1 cellular context compared by ENCODE assay signal in the genomic region with DNA sequence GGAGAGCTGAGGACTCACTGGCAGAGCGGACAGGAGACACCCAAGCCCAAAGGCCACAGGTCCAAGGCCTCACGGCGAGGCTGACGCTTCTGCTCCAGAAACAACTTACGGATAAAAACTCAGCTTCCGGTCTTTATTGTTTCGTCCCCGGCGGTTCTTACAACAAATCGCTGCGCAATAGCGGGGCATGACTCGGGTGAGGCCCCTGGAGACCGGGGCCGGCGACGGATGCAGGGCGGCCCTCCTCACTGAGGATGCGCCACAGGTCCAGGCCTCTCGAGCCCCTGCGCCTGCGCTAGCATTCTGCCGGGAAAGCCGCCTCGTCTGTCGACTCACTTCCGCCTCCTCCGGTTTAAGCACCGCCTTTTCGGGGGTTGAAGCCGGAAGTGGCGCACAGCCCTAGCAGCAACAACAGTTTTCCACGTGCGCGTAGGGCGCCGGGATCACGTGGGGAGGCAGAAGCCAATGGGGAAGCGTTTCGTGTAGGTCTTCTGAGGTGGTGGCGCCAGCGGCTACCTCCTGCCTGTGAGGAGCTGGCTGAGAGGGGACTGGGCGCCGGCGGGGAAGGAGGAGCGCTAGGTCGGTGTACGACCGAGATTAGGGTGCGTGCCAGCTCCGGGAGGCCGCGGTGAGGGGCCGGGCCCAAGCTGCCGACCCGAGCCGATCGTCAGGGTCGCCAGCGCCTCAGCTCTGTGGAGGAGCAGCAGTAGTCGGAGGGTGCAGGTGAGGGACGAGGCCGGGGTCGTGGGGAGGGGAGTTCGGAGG.
A peak's percentile ranks its signal among the peaks of the same experiment; 100 is the strongest.
TF ChIP-seq lines count a peak whose summit lies in the region.

A gene (plus strand): TSS at position 494 of the 765 bp plus-strand sequence. CDS start 1,853 bp downstream, outside the sequence.
A gene with protein sequence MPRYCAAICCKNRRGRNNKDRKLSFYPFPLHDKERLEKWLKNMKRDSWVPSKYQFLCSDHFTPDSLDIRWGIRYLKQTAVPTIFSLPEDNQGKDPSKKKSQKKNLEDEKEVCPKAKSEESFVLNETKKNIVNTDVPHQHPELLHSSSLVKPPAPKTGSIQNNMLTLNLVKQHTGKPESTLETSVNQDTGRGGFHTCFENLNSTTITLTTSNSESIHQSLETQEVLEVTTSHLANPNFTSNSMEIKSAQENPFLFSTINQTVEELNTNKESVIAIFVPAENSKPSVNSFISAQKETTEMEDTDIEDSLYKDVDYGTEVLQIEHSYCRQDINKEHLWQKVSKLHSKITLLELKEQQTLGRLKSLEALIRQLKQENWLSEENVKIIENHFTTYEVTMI (minus strand): TSS at position 326 of the 765 bp plus-strand sequence. CDS start 137 bp downstream, at position 189.

TF ChIP-seq in GM12878, 131 proteins besides CTCF, POLR2A, EP300 and RAD21 (continued from another document and continues in another):
- TF ChIP-seq, protein P1, sequence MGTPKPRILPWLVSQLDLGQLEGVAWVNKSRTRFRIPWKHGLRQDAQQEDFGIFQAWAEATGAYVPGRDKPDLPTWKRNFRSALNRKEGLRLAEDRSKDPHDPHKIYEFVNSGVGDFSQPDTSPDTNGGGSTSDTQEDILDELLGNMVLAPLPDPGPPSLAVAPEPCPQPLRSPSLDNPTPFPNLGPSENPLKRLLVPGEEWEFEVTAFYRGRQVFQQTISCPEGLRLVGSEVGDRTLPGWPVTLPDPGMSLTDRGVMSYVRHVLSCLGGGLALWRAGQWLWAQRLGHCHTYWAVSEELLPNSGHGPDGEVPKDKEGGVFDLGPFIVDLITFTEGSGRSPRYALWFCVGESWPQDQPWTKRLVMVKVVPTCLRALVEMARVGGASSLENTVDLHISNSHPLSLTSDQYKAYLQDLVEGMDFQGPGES (IDR thresholded peaks at IDR 0.05): peak; percentile 30; the same call in 1 of the 2 replicates
- TF ChIP-seq RBBP5 (conservative IDR thresholded peaks at IDR 0.05) (no peak), RFX5 (IDR thresholded peaks at IDR 0.05; ENCODE audit: low read depth, low read length) (no peak), RB1 (IDR thresholded peaks at IDR 0.05; ENCODE audit: borderline replicate concordance) (peak; percentile 37; the same call in 1 of the 2 replicates), DPF2 (IDR thresholded peaks at IDR 0.05) (peak; percentile 10; the same call in 1 of the 2 replicates), CREM (IDR thresholded peaks at IDR 0.05; ENCODE audit: low read depth) (peak; percentile 88), CHD1 (IDR thresholded peaks at IDR 0.05; ENCODE audit: low read depth, low read length) (no peak), KLF5 (IDR thresholded peaks at IDR 0.05; ENCODE audit: partially characterized antibody) (peak; percentile 84), POU2F2 (IDR thresholded peaks at IDR 0.05; ENCODE audit: borderline replicate concordance, low read depth, low read length) (peak; percentile 75; the same call in 2 of the 3 replicates), MTA2 (IDR thresholded peaks at IDR 0.05; ENCODE audit: low read depth) (no peak), NFYA (IDR thresholded peaks at IDR 0.05; ENCODE audit: borderline replicate concordance, low read depth, low read length) (no peak), HDGF (IDR thresholded peaks at IDR 0.05) (peak; percentile 66; the same call in 1 of the 2 replicates), PAX8 (IDR thresholded peaks at IDR 0.05) (no peak), ETV6 (conservative IDR thresholded peaks at IDR 0.05 in 1 of 2, IDR thresholded peaks at IDR 0.05 in 1 of 2; ENCODE audit: borderline replicate concordance in 1 of 2, low read depth in 1 of 2) (peak in 1 of 2 experiments; percentile 53; a peak in 1 of 4 replicates), PAX5 (IDR thresholded peaks at IDR 0.05; ENCODE audit: borderline replicate concordance, low read depth, low read length) (no peak), TAF1 (IDR thresholded peaks at IDR 0.05; ENCODE audit: borderline replicate concordance, low read depth, low read length) (peak; percentile 71), IRF4 (IDR thresholded peaks at IDR 0.05; ENCODE audit: low read depth, low read length) (no peak), BMI1 (IDR thresholded peaks at IDR 0.05; ENCODE audit: borderline replicate concordance) (no peak), NR2F1 (conservative IDR thresholded peaks at IDR 0.05) (peak; percentile 69), SREBF1 (IDR thresholded peaks at IDR 0.05; ENCODE audit: low read length) (no peak), PML (IDR thresholded peaks at IDR 0.05; ENCODE audit: low read length) (peak; percentile 68), SP1 (IDR thresholded peaks at IDR 0.05; ENCODE audit: low read depth, low read length) (peak; percentile 54), STAT1 (conservative IDR thresholded peaks at IDR 0.05) (no peak; the same call in 1 of the 2 replicates), BCL11A (IDR thresholded peaks at IDR 0.05; ENCODE audit: low read depth, low read length) (no peak), ZNF217 (IDR thresholded peaks at IDR 0.05) (no peak), FOS (IDR thresholded peaks at IDR 0.05; ENCODE audit: borderline replicate concordance, extremely low read depth, insufficient read length) (peak; percentile 34), RELA (IDR thresholded peaks at IDR 0.05; ENCODE audit: borderline replicate concordance, partially characterized antibody) (peak; percentile 37), BACH1 (IDR thresholded peaks at IDR 0.05; ENCODE audit: borderline replicate concordance) (peak; percentile 83), ZSCAN29 (IDR thresholded peaks at IDR 0.05) (0 out of 2 replicates have a peak, but pooled peaks have one; percentile 10), BRCA1 (IDR thresholded peaks at IDR 0.05; ENCODE audit: low read depth, low read length) (no peak), IKZF2 (IDR thresholded peaks at IDR 0.05) (no peak), CEBPB (IDR thresholded peaks at IDR 0.05; ENCODE audit: borderline replicate concordance in 1 of 2, low read depth in 2 of 2, low read length in 2 of 2) (no peak), ATF7 (IDR thresholded peaks at IDR 0.05; ENCODE audit: low read depth) (peak; percentile 38; the same call in 1 of the 2 replicates)
- TF ChIP-seq, protein P2, sequence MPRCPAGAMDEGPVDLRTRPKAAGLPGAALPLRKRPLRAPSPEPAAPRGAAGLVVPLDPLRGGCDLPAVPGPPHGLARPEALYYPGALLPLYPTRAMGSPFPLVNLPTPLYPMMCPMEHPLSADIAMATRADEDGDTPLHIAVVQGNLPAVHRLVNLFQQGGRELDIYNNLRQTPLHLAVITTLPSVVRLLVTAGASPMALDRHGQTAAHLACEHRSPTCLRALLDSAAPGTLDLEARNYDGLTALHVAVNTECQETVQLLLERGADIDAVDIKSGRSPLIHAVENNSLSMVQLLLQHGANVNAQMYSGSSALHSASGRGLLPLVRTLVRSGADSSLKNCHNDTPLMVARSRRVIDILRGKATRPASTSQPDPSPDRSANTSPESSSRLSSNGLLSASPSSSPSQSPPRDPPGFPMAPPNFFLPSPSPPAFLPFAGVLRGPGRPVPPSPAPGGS (IDR thresholded peaks at IDR 0.05; ENCODE audit: borderline replicate concordance, insufficient read depth, low read depth, low read length, poor library complexity, severe bottlenecking): no peak
- TF ChIP-seq, protein P3, sequence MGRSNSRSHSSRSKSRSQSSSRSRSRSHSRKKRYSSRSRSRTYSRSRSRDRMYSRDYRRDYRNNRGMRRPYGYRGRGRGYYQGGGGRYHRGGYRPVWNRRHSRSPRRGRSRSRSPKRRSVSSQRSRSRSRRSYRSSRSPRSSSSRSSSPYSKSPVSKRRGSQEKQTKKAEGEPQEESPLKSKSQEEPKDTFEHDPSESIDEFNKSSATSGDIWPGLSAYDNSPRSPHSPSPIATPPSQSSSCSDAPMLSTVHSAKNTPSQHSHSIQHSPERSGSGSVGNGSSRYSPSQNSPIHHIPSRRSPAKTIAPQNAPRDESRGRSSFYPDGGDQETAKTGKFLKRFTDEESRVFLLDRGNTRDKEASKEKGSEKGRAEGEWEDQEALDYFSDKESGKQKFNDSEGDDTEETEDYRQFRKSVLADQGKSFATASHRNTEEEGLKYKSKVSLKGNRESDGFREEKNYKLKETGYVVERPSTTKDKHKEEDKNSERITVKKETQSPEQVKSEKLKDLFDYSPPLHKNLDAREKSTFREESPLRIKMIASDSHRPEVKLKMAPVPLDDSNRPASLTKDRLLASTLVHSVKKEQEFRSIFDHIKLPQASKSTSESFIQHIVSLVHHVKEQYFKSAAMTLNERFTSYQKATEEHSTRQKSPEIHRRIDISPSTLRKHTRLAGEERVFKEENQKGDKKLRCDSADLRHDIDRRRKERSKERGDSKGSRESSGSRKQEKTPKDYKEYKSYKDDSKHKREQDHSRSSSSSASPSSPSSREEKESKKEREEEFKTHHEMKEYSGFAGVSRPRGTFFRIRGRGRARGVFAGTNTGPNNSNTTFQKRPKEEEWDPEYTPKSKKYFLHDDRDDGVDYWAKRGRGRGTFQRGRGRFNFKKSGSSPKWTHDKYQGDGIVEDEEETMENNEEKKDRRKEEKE (IDR thresholded peaks at IDR 0.05): no peak
- TF ChIP-seq, protein P4, sequence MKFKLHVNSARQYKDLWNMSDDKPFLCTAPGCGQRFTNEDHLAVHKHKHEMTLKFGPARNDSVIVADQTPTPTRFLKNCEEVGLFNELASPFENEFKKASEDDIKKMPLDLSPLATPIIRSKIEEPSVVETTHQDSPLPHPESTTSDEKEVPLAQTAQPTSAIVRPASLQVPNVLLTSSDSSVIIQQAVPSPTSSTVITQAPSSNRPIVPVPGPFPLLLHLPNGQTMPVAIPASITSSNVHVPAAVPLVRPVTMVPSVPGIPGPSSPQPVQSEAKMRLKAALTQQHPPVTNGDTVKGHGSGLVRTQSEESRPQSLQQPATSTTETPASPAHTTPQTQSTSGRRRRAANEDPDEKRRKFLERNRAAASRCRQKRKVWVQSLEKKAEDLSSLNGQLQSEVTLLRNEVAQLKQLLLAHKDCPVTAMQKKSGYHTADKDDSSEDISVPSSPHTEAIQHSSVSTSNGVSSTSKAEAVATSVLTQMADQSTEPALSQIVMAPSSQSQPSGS (IDR thresholded peaks at IDR 0.05; ENCODE audit: low read length): no peak
- TF ChIP-seq, protein P5, sequence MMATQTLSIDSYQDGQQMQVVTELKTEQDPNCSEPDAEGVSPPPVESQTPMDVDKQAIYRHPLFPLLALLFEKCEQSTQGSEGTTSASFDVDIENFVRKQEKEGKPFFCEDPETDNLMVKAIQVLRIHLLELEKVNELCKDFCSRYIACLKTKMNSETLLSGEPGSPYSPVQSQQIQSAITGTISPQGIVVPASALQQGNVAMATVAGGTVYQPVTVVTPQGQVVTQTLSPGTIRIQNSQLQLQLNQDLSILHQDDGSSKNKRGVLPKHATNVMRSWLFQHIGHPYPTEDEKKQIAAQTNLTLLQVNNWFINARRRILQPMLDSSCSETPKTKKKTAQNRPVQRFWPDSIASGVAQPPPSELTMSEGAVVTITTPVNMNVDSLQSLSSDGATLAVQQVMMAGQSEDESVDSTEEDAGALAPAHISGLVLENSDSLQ (IDR thresholded peaks at IDR 0.05): peak; percentile 29; the same call in 1 of the 2 replicates
- TF ChIP-seq, protein P6, sequence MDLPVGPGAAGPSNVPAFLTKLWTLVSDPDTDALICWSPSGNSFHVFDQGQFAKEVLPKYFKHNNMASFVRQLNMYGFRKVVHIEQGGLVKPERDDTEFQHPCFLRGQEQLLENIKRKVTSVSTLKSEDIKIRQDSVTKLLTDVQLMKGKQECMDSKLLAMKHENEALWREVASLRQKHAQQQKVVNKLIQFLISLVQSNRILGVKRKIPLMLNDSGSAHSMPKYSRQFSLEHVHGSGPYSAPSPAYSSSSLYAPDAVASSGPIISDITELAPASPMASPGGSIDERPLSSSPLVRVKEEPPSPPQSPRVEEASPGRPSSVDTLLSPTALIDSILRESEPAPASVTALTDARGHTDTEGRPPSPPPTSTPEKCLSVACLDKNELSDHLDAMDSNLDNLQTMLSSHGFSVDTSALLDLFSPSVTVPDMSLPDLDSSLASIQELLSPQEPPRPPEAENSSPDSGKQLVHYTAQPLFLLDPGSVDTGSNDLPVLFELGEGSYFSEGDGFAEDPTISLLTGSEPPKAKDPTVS (IDR thresholded peaks at IDR 0.05; ENCODE audit: low read depth, low read length): no peak
- TF ChIP-seq, protein P7, sequence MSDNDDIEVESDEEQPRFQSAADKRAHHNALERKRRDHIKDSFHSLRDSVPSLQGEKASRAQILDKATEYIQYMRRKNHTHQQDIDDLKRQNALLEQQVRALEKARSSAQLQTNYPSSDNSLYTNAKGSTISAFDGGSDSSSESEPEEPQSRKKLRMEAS (IDR thresholded peaks at IDR 0.05; ENCODE audit: low read depth, low read length): peak; percentile 100
- TF ChIP-seq, protein P8, sequence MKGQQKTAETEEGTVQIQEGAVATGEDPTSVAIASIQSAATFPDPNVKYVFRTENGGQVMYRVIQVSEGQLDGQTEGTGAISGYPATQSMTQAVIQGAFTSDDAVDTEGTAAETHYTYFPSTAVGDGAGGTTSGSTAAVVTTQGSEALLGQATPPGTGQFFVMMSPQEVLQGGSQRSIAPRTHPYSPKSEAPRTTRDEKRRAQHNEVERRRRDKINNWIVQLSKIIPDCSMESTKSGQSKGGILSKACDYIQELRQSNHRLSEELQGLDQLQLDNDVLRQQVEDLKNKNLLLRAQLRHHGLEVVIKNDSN (IDR thresholded peaks at IDR 0.05; ENCODE audit: borderline replicate concordance, extremely low read length, insufficient read depth, low read depth, low read length): peak; percentile 99
- TF ChIP-seq, protein P9, sequence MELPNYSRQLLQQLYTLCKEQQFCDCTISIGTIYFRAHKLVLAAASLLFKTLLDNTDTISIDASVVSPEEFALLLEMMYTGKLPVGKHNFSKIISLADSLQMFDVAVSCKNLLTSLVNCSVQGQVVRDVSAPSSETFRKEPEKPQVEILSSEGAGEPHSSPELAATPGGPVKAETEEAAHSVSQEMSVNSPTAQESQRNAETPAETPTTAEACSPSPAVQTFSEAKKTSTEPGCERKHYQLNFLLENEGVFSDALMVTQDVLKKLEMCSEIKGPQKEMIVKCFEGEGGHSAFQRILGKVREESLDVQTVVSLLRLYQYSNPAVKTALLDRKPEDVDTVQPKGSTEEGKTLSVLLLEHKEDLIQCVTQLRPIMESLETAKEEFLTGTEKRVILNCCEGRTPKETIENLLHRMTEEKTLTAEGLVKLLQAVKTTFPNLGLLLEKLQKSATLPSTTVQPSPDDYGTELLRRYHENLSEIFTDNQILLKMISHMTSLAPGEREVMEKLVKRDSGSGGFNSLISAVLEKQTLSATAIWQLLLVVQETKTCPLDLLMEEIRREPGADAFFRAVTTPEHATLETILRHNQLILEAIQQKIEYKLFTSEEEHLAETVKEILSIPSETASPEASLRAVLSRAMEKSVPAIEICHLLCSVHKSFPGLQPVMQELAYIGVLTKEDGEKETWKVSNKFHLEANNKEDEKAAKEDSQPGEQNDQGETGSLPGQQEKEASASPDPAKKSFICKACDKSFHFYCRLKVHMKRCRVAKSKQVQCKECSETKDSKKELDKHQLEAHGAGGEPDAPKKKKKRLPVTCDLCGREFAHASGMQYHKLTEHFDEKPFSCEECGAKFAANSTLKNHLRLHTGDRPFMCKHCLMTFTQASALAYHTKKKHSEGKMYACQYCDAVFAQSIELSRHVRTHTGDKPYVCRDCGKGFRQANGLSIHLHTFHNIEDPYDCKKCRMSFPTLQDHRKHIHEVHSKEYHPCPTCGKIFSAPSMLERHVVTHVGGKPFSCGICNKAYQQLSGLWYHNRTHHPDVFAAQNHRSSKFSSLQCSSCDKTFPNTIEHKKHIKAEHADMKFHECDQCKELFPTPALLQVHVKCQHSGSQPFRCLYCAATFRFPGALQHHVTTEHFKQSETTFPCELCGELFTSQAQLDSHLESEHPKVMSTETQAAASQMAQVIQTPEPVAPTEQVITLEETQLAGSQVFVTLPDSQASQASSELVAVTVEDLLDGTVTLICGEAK (IDR thresholded peaks at IDR 0.05; ENCODE audit: borderline replicate concordance): peak; percentile 92
